Comparison of ENCODE assay signal across 32 cellular contexts in the genomic region with DNA sequence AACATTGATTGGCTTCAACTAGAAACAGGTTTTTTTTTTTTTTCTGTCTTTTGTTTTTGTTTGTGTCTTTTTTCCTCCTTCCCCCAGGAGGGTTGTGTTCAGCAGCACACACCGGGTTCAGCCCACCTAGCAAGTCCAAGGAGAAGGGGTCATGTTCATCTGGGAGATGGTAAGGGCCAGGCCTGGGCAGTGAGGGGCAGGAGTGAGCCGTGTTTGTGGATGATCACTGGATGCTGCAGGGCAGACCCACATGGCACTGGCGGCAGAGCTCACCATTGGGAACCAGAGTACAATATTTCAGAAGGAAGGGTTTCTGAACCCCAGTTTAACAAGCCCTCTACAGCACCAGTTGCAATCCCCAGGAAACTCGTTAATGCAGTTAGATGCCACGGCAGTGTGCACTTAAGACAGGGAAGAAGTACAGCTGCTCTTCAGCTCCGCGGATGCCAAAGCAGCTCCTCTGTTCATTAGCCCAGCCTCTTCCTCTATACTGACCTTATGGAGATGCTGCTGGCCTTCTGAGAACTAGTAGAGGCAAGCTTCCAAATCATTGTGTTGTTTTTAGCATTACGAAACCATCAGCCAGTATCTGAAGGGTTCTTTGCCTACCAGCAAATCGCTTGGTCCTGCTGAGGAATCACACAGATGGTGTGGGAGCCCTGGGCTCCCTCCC.
DNase-seq lines count a peak whose midpoint lies in the region; ATAC-seq and TF ChIP-seq lines count a peak whose summit lies in the region.
"Had no signal": no experiment of that assay in that cellular context is flagged by ENCODE, and none has a peak within 500 bp of the region (broad histone marks: within the 10 kb centered on the region; RNA-seq: fewer than 3 reads in every experiment).

No MANE protein-coding gene starts in this region.

- WGBS in adrenal gland, 4 donors: 57 to 68% (median 62%) methylated on average over 9 of the region's 9 CpGs

- H3K4me1 Mint-ChIP-seq in MCF 10A (ENCODE audit: insufficient read depth, unreplicated experiment) (peaks cover 7% of the 10 kb centered on the region), glutamatergic neuron (ENCODE audit: low read depth, unreplicated experiment) (peaks cover 11% of the 10 kb centered on the region)
- H3K4me1 Mint-ChIP-seq in stimulated activated effector memory CD8-positive, alpha-beta T cell treated with anti-CD3 and anti-CD28 coated beads, Interleukin-12 subunit alpha, Interleukin-12 subunit beta, amount 100 ng/mL, for 72 hours: no peaks in the 10 kb centered on the region
- H3K4me1 Mint-ChIP-seq in effector memory CD8-positive, alpha-beta T cell (ENCODE audit: low read depth in 2 of 2): no peaks in the 10 kb centered on the region
- H3K4me1 Mint-ChIP-seq: activated CD8-positive, alpha-beta memory T cell treated with anti-CD3 and anti-CD28 coated beads, Interleukin-2, amount 10 ng/mL, durations not matched to agents 7 days and 5 days; activated naive CD8-positive, alpha-beta T cell treated with anti-CD3 and anti-CD28 coated beads for 36 hours; CD4-positive, CD25-positive, alpha-beta regulatory T cell had no signal

- no peak for TF ChIP-seq POLR2A in breast epithelium (IDR thresholded peaks at IDR 0.05)
- TF ChIP-seq POLR2A in adrenal gland (IDR thresholded peaks at IDR 0.05): no peak

- H3K4me3 ChIP-seq in breast epithelium (no peak overlapping the region), adrenal gland (no peak overlapping the region)
- H3K4me3 ChIP-seq: hepatocyte, K562, sigmoid colon had no signal

- no TSS peak for BruUV-seq in MCF 10A (replicated peaks; lab: Mats Ljungman, UMichigan)

- H3K27me3 ChIP-seq in breast epithelium: no peaks in the 10 kb centered on the region
- H3K27me3 ChIP-seq in adrenal gland: no peaks in the 10 kb centered on the region
- H3K27me3 ChIP-seq: hepatocyte, sigmoid colon had no signal

- POLR2A ChIA-PET in MCF 10A (lab: Yijun Ruan, JAX): interaction anchor here (0.7 to 1.2 kb wide), 3 partner anchors 11 to 24 kb away, joined by 3 read pairs; no protein-coding TSS in a partner anchor

- no peak overlapping the region for H3K27ac Mint-ChIP-seq in MCF 10A (ENCODE audit: low read depth, unreplicated experiment)
- no peak overlapping the region for H3K27ac Mint-ChIP-seq in glutamatergic neuron (ENCODE audit: unreplicated experiment)
- H3K27ac Mint-ChIP-seq in stimulated activated effector memory CD8-positive, alpha-beta T cell treated with anti-CD3 and anti-CD28 coated beads, Interleukin-12 subunit alpha, Interleukin-12 subunit beta, amount 100 ng/mL, for 72 hours: no peak overlapping the region
- H3K27ac Mint-ChIP-seq in effector memory CD8-positive, alpha-beta T cell: no peak overlapping the region
- H3K27ac Mint-ChIP-seq: activated CD8-positive, alpha-beta memory T cell treated with anti-CD3 and anti-CD28 coated beads, Interleukin-2, amount 10 ng/mL, durations not matched to agents 7 days and 5 days; activated naive CD8-positive, alpha-beta T cell treated with anti-CD3 and anti-CD28 coated beads for 36 hours; CD4-positive, CD25-positive, alpha-beta regulatory T cell; dendritic cell treated with granulocyte-macrophage colony-stimulating factor and Interleukin-4, amounts not matched to agents 40 ng/mL and 50 ng/mL, for 4 days had no signal

- H3K9me3 Mint-ChIP-seq in MCF 10A (ENCODE audit: unreplicated experiment) (no peaks in the 10 kb centered on the region), glutamatergic neuron (ENCODE audit: unreplicated experiment) (peaks cover 3% of the 10 kb centered on the region)
- peaks cover 5% of the 10 kb centered on the region for H3K9me3 Mint-ChIP-seq in stimulated activated effector memory CD8-positive, alpha-beta T cell treated with anti-CD3 and anti-CD28 coated beads, Interleukin-12 subunit alpha, Interleukin-12 subunit beta, amount 100 ng/mL, for 72 hours
- H3K9me3 Mint-ChIP-seq in effector memory CD8-positive, alpha-beta T cell: peaks cover 2 to 10% of the 10 kb centered on the region in 2 donors
- H3K9me3 Mint-ChIP-seq: activated naive CD8-positive, alpha-beta T cell treated with anti-CD3 and anti-CD28 coated beads for 36 hours; activated T-cell treated with anti-CD3 and anti-CD28 coated beads, Interleukin-2, amount 50 U/mL, for 4 hours; dendritic cell treated with granulocyte-macrophage colony-stimulating factor and Interleukin-4, amounts not matched to agents 40 ng/mL and 50 ng/mL, for 4 days had no signal

- CTCF ChIA-PET in MCF 10A (lab: Yijun Ruan, JAX): interaction anchor here (0.6 to 1.2 kb wide), 3 partner anchors 10 to 291 kb away, joined by 4 read pairs; no protein-coding TSS in a partner anchor

- DNase-seq in MCF 10A (ENCODE audit: unreplicated experiment) (peak; percentile 27), breast epithelium (ENCODE audit: low spot score in 2 of 2) (no peak), adrenal gland (peak in 4 of 7 donors; percentile 5 to 32 (median 12)), glutamatergic neuron (peak; percentile 16), SK-N-DZ (ENCODE audit: low spot score) (no peak)
- no peak for DNase-seq in stimulated activated effector memory CD8-positive, alpha-beta T cell treated with anti-CD3 and anti-CD28 coated beads, Interleukin-12 subunit alpha, Interleukin-12 subunit beta, amount 100 ng/mL, for 72 hours (ENCODE audit: low spot score in 2 of 2)
- no peak for DNase-seq in effector memory CD8-positive, alpha-beta T cell
- DNase-seq: activated CD4-positive, alpha-beta T cell treated with anti-CD3 and anti-CD28 coated beads, Interleukin-2, amount 50 U/mL, for 4 hours; activated CD4-positive, CD25-positive, alpha-beta regulatory T cell; activated CD8-positive, alpha-beta memory T cell treated with anti-CD3 and anti-CD28 coated beads, Interleukin-2, amount 10 ng/mL, durations not matched to agents 7 days and 5 days; activated gamma-delta T cell; activated naive CD8-positive, alpha-beta T cell treated with anti-CD3 and anti-CD28 coated beads for 36 hours; activated T-cell treated with anti-CD3 and anti-CD28 coated beads, Interleukin-2, amount 50 U/mL, for 4 hours; caudate nucleus; CD4-positive, CD25-positive, alpha-beta regulatory T cell; DND-41; GOT3; left cardiac atrium; NCI-H1092 treated with DMSO at 0.1 percent for 48 hours; NCI-H1930; NCI-H2171 treated with DMSO at 0.1 percent for 48 hours; NCI-H510A treated with DMSO at 0.1 percent for 48 hours; sigmoid colon; SK-N-SH; stimulated activated CD4-positive, alpha-beta T cell treated with anti-CD3 and anti-CD28 coated beads, Interleukin-4, amount 100 ng/mL, for 1 hour had no signal

- H3K27me3 Mint-ChIP-seq in MCF 10A (ENCODE audit: insufficient read depth, unreplicated experiment) (no peaks in the 10 kb centered on the region), glutamatergic neuron (ENCODE audit: unreplicated experiment) (peaks cover 2% of the 10 kb centered on the region)
- no peaks in the 10 kb centered on the region for H3K27me3 Mint-ChIP-seq in effector memory CD8-positive, alpha-beta T cell
- H3K27me3 Mint-ChIP-seq: activated CD8-positive, alpha-beta memory T cell treated with anti-CD3 and anti-CD28 coated beads, Interleukin-2, amount 10 ng/mL, durations not matched to agents 7 days and 5 days; activated naive CD8-positive, alpha-beta T cell treated with anti-CD3 and anti-CD28 coated beads for 36 hours; CD4-positive, CD25-positive, alpha-beta regulatory T cell had no signal

- intact Hi-C loops in MCF 10A (cut with micrococcal nuclease): no loop called here
- intact Hi-C loops in breast epithelium (cut with DNase I; ENCODE audit: low total_unique reads): no loop called here
- intact Hi-C loops in adrenal gland (cut with DNase I): no loop called here

- no peaks in the 10 kb centered on the region for H3K9me3 ChIP-seq in breast epithelium
- H3K9me3 ChIP-seq in adrenal gland (replicated peaks in 1 of 3): no peaks in the 10 kb centered on the region
- H3K9me3 ChIP-seq: sigmoid colon, SK-N-SH had no signal

- H3K36me3 ChIP-seq in breast epithelium: no peaks in the 10 kb centered on the region
- H3K36me3 ChIP-seq in adrenal gland (replicated peaks in 1 of 2): no peaks in the 10 kb centered on the region
- H3K36me3 ChIP-seq: sigmoid colon had no signal

- H3K27ac ChIP-seq in breast epithelium (no peak overlapping the region), adrenal gland (no peak overlapping the region)
- H3K27ac ChIP-seq: 22Rv1, hepatocyte, RWPE1, sigmoid colon had no signal

- ATAC-seq in stimulated activated effector memory CD8-positive, alpha-beta T cell treated with anti-CD3 and anti-CD28 coated beads, Interleukin-12 subunit alpha, Interleukin-12 subunit beta, amount 100 ng/mL, for 72 hours: peak; percentile 31
- no peak for ATAC-seq in HG03378 (IDR thresholded peaks at IDR 0.05; ENCODE audit: unreplicated experiment)
- ATAC-seq in effector memory CD8-positive, alpha-beta T cell (replicated peaks): no peak
- ATAC-seq: activated CD8-positive, alpha-beta memory T cell treated with anti-CD3 and anti-CD28 coated beads, Interleukin-2, amount 10 ng/mL, durations not matched to agents 7 days and 5 days; activated T-cell treated with anti-CD3 and anti-CD28 coated beads, Interleukin-2, amount 50 U/mL, for 4 hours; esophagus mucosa; K562 had no signal

- TF ChIP-seq CTCF in MCF 10A (IDR thresholded peaks at IDR 0.05; ENCODE audit: unreplicated experiment): no peak
- no peak for TF ChIP-seq CTCF in breast epithelium (IDR thresholded peaks at IDR 0.05)
- TF ChIP-seq CTCF in adrenal gland (IDR thresholded peaks at IDR 0.05): no peak
- no peak for TF ChIP-seq CTCF in glutamatergic neuron (IDR thresholded peaks at IDR 0.05; ENCODE audit: partially characterized antibody, unreplicated experiment)

- H3K4me1 ChIP-seq in breast epithelium: no peaks in the 10 kb centered on the region
- no peaks in the 10 kb centered on the region for H3K4me1 ChIP-seq in adrenal gland (replicated peaks in 1 of 2)
- H3K4me1 ChIP-seq: sigmoid colon had no signal

- H3K4me3 Mint-ChIP-seq in MCF 10A (ENCODE audit: unreplicated experiment) (no peak overlapping the region), glutamatergic neuron (ENCODE audit: unreplicated experiment) (no peak overlapping the region)
- H3K4me3 Mint-ChIP-seq in stimulated activated effector memory CD8-positive, alpha-beta T cell treated with anti-CD3 and anti-CD28 coated beads, Interleukin-12 subunit alpha, Interleukin-12 subunit beta, amount 100 ng/mL, for 72 hours: no peak overlapping the region
- H3K4me3 Mint-ChIP-seq in effector memory CD8-positive, alpha-beta T cell: no peak overlapping the region
- H3K4me3 Mint-ChIP-seq: activated CD8-positive, alpha-beta memory T cell treated with anti-CD3 and anti-CD28 coated beads, Interleukin-2, amount 10 ng/mL, durations not matched to agents 7 days and 5 days; activated naive CD8-positive, alpha-beta T cell treated with anti-CD3 and anti-CD28 coated beads for 36 hours; activated T-cell treated with anti-CD3 and anti-CD28 coated beads, Interleukin-2, amount 50 U/mL, for 4 hours; CD4-positive, CD25-positive, alpha-beta regulatory T cell; dendritic cell treated with granulocyte-macrophage colony-stimulating factor and Interleukin-4, amounts not matched to agents 40 ng/mL and 50 ng/mL, for 4 days had no signal

- H3K36me3 Mint-ChIP-seq in MCF 10A (ENCODE audit: insufficient read depth, unreplicated experiment) (no peaks in the 10 kb centered on the region), glutamatergic neuron (ENCODE audit: unreplicated experiment) (no peaks in the 10 kb centered on the region)
- no peaks in the 10 kb centered on the region for H3K36me3 Mint-ChIP-seq in stimulated activated effector memory CD8-positive, alpha-beta T cell treated with anti-CD3 and anti-CD28 coated beads, Interleukin-12 subunit alpha, Interleukin-12 subunit beta, amount 100 ng/mL, for 72 hours
- no peaks in the 10 kb centered on the region for H3K36me3 Mint-ChIP-seq in effector memory CD8-positive, alpha-beta T cell (ENCODE audit: insufficient read depth)
- H3K36me3 Mint-ChIP-seq: activated CD8-positive, alpha-beta memory T cell treated with anti-CD3 and anti-CD28 coated beads, Interleukin-2, amount 10 ng/mL, durations not matched to agents 7 days and 5 days; CD4-positive, CD25-positive, alpha-beta regulatory T cell had no signal

Comparison
In these comparisons a context has a peak if more than half of its experiments do, and no peak if none do; other contexts are left out.
1. DNase-seq: peak in MCF 10A (single experiment), adrenal gland (4 of 7) and glutamatergic neuron (single experiment); none in breast epithelium (0 of 2), stimulated activated effector memory CD8-positive, alpha-beta T cell treated with anti-CD3 and anti-CD28 coated beads, Interleukin-12 subunit alpha, Interleukin-12 subunit beta, amount 100 ng/mL, for 72 hours (0 of 2), SK-N-DZ (single experiment) and effector memory CD8-positive, alpha-beta T cell (0 of 3).